In the genomic region with DNA sequence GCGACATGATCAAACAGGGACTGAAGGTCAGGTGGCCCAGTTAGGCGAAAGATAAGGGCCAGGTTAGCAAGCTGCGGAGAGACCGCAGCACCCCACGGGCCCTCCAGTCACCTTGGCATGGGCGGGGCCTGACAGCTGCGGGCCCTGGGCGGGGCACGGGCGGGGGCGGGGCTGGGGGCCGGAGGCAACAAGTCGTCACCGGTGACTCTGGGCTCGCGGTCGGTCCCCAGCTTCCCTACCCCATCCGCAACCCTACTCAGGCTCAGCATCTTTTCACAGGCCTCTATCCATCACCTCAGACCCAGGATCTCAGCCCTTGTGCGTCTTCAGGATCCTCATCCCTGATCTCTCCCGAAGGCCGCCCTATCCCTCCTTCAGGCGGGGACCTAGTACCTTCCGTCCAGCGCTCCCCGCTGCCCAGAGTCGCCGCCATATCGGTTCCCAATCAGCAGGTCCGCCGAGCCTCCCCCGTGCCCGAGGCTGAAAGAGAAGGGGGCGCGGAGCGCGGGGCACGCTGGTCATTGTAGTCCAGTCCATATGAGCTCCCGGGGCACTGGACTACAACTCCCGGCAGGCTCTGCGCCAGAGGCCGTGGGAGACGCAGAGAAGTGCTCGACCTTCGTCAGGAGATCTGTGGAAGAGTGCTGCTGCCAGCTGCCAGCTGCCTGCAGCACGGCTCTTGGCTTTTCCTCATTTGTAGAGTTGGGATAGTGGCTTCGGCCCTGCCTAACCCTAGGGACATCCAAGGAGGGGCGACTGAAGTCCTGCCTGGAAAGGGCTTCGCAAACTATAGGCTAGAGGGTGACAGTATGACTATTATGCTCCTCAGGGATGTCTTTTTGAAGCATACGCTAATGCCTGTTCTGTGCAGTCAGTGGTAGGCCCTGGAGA, we compare ENCODE assay signal across 1 cellular context.
TF ChIP-seq lines count a peak whose summit lies in the region.

A gene (minus strand): TSS at position 513 of the 891 bp plus-strand sequence. CDS start 80 bp downstream, at position 433.

TF ChIP-seq in HepG2, 621 proteins besides CTCF, POLR2A, EP300 and RAD21 (continued from another document and continues in another):
- TF ChIP-seq, protein P1, sequence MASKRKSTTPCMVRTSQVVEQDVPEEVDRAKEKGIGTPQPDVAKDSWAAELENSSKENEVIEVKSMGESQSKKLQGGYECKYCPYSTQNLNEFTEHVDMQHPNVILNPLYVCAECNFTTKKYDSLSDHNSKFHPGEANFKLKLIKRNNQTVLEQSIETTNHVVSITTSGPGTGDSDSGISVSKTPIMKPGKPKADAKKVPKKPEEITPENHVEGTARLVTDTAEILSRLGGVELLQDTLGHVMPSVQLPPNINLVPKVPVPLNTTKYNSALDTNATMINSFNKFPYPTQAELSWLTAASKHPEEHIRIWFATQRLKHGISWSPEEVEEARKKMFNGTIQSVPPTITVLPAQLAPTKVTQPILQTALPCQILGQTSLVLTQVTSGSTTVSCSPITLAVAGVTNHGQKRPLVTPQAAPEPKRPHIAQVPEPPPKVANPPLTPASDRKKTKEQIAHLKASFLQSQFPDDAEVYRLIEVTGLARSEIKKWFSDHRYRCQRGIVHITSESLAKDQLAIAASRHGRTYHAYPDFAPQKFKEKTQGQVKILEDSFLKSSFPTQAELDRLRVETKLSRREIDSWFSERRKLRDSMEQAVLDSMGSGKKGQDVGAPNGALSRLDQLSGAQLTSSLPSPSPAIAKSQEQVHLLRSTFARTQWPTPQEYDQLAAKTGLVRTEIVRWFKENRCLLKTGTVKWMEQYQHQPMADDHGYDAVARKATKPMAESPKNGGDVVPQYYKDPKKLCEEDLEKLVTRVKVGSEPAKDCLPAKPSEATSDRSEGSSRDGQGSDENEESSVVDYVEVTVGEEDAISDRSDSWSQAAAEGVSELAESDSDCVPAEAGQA (IDR thresholded peaks at IDR 0.05; ENCODE audit: low read depth): peak; percentile 82
- TF ChIP-seq, protein P1 (CRISPR knock-in tag; IDR thresholded peaks at IDR 0.05; ENCODE audit: borderline replicate concordance): no peak
- TF ChIP-seq KMT2A (CRISPR knock-in tag; IDR thresholded peaks at IDR 0.05) (no peak), ZNF138 (CRISPR knock-in tag; IDR thresholded peaks at IDR 0.05; ENCODE audit: low read depth) (peak; percentile 69; the same call in 1 of the 2 replicates), ZNF768 (CRISPR knock-in tag; IDR thresholded peaks at IDR 0.05) (peak; percentile 29; the same call in 1 of the 2 replicates), SMARCC2 (IDR thresholded peaks at IDR 0.05) (no peak), ZNF441 (CRISPR knock-in tag; IDR thresholded peaks at IDR 0.05; ENCODE audit: borderline replicate concordance) (0 out of 2 replicates have a peak, but pooled peaks have one; percentile 52), ELF3 (CRISPR knock-in tag; IDR thresholded peaks at IDR 0.05) (0 out of 2 replicates have a peak, but pooled peaks have one; percentile 26), SALL1 (CRISPR knock-in tag; IDR thresholded peaks at IDR 0.05) (peak; percentile 67), SRSF1 (optimal IDR thresholded peaks at IDR 0.05; ENCODE audit: low read depth, low read length) (peak; percentile 30)
- TF ChIP-seq, protein P2, sequence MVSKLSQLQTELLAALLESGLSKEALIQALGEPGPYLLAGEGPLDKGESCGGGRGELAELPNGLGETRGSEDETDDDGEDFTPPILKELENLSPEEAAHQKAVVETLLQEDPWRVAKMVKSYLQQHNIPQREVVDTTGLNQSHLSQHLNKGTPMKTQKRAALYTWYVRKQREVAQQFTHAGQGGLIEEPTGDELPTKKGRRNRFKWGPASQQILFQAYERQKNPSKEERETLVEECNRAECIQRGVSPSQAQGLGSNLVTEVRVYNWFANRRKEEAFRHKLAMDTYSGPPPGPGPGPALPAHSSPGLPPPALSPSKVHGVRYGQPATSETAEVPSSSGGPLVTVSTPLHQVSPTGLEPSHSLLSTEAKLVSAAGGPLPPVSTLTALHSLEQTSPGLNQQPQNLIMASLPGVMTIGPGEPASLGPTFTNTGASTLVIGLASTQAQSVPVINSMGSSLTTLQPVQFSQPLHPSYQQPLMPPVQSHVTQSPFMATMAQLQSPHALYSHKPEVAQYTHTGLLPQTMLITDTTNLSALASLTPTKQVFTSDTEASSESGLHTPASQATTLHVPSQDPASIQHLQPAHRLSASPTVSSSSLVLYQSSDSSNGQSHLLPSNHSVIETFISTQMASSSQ (IDR thresholded peaks at IDR 0.05; ENCODE audit: low read depth): no peak
- TF ChIP-seq, protein P2 (CRISPR knock-in tag; IDR thresholded peaks at IDR 0.05; ENCODE audit: borderline replicate concordance): peak; percentile 37; the same call in 1 of the 2 replicates
- TF ChIP-seq, protein P3, sequence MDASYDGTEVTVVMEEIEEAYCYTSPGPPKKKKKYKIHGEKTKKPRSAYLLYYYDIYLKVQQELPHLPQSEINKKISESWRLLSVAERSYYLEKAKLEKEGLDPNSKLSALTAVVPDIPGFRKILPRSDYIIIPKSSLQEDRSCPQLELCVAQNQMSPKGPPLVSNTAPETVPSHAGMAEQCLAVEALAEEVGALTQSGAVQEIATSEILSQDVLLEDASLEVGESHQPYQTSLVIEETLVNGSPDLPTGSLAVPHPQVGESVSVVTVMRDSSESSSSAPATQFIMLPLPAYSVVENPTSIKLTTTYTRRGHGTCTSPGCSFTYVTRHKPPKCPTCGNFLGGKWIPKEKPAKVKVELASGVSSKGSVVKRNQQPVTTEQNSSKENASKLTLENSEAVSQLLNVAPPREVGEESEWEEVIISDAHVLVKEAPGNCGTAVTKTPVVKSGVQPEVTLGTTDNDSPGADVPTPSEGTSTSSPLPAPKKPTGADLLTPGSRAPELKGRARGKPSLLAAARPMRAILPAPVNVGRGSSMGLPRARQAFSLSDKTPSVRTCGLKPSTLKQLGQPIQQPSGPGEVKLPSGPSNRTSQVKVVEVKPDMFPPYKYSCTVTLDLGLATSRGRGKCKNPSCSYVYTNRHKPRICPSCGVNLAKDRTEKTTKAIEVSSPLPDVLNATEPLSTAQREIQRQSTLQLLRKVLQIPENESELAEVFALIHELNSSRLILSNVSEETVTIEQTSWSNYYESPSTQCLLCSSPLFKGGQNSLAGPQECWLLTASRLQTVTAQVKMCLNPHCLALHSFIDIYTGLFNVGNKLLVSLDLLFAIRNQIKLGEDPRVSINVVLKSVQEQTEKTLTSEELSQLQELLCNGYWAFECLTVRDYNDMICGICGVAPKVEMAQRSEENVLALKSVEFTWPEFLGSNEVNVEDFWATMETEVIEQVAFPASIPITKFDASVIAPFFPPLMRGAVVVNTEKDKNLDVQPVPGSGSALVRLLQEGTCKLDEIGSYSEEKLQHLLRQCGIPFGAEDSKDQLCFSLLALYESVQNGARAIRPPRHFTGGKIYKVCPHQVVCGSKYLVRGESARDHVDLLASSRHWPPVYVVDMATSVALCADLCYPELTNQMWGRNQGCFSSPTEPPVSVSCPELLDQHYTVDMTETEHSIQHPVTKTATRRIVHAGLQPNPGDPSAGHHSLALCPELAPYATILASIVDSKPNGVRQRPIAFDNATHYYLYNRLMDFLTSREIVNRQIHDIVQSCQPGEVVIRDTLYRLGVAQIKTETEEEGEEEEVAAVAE (CRISPR knock-in tag; IDR thresholded peaks at IDR 0.05; ENCODE audit: borderline replicate concordance): peak; percentile 47; the same call in 1 of the 2 replicates
- TF ChIP-seq, protein P4, sequence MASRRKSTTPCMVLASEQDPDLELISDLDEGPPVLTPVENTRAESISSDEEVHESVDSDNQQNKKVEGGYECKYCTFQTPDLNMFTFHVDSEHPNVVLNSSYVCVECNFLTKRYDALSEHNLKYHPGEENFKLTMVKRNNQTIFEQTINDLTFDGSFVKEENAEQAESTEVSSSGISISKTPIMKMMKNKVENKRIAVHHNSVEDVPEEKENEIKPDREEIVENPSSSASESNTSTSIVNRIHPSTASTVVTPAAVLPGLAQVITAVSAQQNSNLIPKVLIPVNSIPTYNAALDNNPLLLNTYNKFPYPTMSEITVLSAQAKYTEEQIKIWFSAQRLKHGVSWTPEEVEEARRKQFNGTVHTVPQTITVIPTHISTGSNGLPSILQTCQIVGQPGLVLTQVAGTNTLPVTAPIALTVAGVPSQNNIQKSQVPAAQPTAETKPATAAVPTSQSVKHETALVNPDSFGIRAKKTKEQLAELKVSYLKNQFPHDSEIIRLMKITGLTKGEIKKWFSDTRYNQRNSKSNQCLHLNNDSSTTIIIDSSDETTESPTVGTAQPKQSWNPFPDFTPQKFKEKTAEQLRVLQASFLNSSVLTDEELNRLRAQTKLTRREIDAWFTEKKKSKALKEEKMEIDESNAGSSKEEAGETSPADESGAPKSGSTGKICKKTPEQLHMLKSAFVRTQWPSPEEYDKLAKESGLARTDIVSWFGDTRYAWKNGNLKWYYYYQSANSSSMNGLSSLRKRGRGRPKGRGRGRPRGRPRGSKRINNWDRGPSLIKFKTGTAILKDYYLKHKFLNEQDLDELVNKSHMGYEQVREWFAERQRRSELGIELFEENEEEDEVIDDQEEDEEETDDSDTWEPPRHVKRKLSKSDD (CRISPR knock-in tag; IDR thresholded peaks at IDR 0.05; ENCODE audit: low read depth): peak; percentile 53; the same call in 1 of the 2 replicates
- TF ChIP-seq, protein P5, sequence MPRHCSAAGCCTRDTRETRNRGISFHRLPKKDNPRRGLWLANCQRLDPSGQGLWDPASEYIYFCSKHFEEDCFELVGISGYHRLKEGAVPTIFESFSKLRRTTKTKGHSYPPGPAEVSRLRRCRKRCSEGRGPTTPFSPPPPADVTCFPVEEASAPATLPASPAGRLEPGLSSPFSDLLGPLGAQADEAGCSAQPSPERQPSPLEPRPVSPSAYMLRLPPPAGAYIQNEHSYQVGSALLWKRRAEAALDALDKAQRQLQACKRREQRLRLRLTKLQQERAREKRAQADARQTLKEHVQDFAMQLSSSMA (CRISPR knock-in tag; IDR thresholded peaks at IDR 0.05): no peak
- TF ChIP-seq, protein P6, sequence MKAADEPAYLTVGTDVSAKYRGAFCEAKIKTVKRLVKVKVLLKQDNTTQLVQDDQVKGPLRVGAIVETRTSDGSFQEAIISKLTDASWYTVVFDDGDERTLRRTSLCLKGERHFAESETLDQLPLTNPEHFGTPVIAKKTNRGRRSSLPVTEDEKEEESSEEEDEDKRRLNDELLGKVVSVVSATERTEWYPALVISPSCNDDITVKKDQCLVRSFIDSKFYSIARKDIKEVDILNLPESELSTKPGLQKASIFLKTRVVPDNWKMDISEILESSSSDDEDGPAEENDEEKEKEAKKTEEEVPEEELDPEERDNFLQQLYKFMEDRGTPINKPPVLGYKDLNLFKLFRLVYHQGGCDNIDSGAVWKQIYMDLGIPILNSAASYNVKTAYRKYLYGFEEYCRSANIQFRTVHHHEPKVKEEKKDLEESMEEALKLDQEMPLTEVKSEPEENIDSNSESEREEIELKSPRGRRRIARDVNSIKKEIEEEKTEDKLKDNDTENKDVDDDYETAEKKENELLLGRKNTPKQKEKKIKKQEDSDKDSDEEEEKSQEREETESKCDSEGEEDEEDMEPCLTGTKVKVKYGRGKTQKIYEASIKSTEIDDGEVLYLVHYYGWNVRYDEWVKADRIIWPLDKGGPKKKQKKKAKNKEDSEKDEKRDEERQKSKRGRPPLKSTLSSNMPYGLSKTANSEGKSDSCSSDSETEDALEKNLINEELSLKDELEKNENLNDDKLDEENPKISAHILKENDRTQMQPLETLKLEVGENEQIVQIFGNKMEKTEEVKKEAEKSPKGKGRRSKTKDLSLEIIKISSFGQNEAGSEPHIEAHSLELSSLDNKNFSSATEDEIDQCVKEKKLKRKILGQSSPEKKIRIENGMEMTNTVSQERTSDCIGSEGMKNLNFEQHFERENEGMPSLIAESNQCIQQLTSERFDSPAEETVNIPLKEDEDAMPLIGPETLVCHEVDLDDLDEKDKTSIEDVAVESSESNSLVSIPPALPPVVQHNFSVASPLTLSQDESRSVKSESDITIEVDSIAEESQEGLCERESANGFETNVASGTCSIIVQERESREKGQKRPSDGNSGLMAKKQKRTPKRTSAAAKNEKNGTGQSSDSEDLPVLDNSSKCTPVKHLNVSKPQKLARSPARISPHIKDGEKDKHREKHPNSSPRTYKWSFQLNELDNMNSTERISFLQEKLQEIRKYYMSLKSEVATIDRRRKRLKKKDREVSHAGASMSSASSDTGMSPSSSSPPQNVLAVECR (CRISPR knock-in tag; IDR thresholded peaks at IDR 0.05; ENCODE audit: borderline replicate concordance): peak; percentile 84
- TF ChIP-seq, protein P7, sequence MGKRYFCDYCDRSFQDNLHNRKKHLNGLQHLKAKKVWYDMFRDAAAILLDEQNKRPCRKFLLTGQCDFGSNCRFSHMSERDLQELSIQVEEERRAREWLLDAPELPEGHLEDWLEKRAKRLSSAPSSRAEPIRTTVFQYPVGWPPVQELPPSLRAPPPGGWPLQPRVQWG (CRISPR knock-in tag; IDR thresholded peaks at IDR 0.05; ENCODE audit: borderline replicate concordance, low read depth): no peak
